16 cellular contexts compared by ENCODE assay signal in genomic region chr1:22402336-22403053, GRCh38.
"Had no signal": no experiment of that assay in that cellular context is flagged by ENCODE, and none has a peak within 500 bp of the region (broad histone marks: within the 10 kb centered on the region; RNA-seq: fewer than 3 reads in every experiment).

No MANE protein-coding gene starts in this region.

- H3K4me1 ChIP-seq: heart left ventricle had no signal

- H3K36me3 Mint-ChIP-seq: naive thymus-derived CD8-positive, alpha-beta T cell; type B pancreatic cell had no signal

- H3K27ac Mint-ChIP-seq: naive thymus-derived CD8-positive, alpha-beta T cell; type B pancreatic cell had no signal

- DNase-seq: cortex of kidney; dorsolateral prefrontal cortex; effector CD8-positive, alpha-beta T cell; heart left ventricle; hippocampal formation; kidney glomerular epithelial cell; mucosa of descending colon; naive thymus-derived CD8-positive, alpha-beta T cell; stimulated activated CD4-positive, alpha-beta T cell treated with anti-CD3 and anti-CD28 coated beads, Interleukin-2, amount 100 ng/mL, for 24 hours; stimulated activated CD4-positive, alpha-beta T cell treated with anti-CD3 and anti-CD28 coated beads, Interleukin-4, amount 100 ng/mL, for 4 hours; stimulated activated naive CD4-positive, alpha-beta T cell treated with Interleukin-2 at 50 U/mL for 16 hours had no signal

- H3K27ac ChIP-seq: dorsolateral prefrontal cortex, heart left ventricle, neutrophil, skin epidermis had no signal

- H3K36me3 ChIP-seq: heart left ventricle, neutrophil had no signal

- H3K4me3 Mint-ChIP-seq: type B pancreatic cell had no signal

- H3K9me3 ChIP-seq: heart left ventricle, mucosa of descending colon, neutrophil had no signal

- H3K4me3 ChIP-seq: dorsolateral prefrontal cortex, heart left ventricle, mucosa of descending colon, skin epidermis had no signal

- H3K9me3 Mint-ChIP-seq: naive thymus-derived CD8-positive, alpha-beta T cell; type B pancreatic cell had no signal

- ATAC-seq: heart left ventricle; left lobe of liver; mucosa of descending colon; naive thymus-derived CD8-positive, alpha-beta T cell; sciatic nerve had no signal
